ENCODE assay signal across 17 cellular contexts in the genomic region with DNA sequence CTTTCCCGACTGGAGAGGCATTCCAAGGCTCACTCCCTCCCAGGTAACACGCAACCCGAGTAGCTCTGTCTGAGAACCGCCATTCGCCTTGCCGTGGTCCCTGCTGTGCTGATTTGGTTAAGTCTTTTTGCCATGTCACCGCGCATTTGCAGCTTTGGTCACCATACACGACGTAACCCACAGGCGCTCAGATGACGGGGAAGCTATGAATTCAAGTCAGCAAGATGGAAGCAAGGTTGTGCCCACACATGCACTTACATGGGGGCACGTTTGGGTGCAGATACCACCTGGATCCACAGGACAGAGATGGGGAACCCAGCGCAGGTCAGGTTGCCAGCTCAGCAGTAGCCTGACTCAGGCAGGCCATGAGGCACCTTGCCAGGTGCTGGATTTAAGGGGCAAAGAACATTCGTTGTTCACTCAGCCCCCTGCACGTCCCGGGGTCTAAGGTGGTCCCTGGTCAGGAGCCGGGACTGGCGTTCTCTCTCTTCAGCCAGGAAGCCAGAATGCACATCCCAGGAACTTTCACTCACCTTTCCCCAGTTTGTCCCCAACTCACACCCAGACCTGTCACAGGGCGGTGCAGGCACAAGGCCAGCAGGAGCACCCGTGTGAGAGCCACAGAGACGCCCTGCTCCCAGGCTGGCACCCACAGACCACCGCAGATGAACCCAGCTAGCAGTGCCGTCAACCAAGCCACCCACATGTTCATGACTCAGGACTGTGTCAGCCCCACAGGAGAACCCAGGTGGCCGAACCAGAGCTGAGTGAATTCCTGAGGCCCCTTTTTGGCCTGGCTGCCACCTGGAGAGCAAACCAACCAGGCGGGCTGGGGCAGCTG. TPM values are rescaled to one million over a fixed set of nuclear protein-coding genes. Genes with fewer than 3 reads are reported as not detected.
DNase-seq lines count a peak whose midpoint lies in the region; ATAC-seq and TF ChIP-seq lines count a peak whose summit lies in the region.
"Had no signal": no experiment of that assay in that cellular context is flagged by ENCODE, and none has a peak within 500 bp of the region (broad histone marks: within the 10 kb centered on the region; RNA-seq: fewer than 3 reads in every experiment).

No MANE protein-coding gene starts in this region.

- no peak overlapping the region for H3K4me3 ChIP-seq in CD8-positive, alpha-beta memory T cell (ENCODE audit: low read length)
- H3K4me3 ChIP-seq: BLaER1 treated with 17β-estradiol and CSF1 and Interleukin-3, amounts not matched to agents 10 nM and 100 nM; lower lobe of right lung; right lobe of liver; vagina had no signal

- ATAC-seq in activated T-cell treated with anti-CD3 and anti-CD28 coated beads, Interleukin-2, amount 50 U/mL, for 4 hours = peak; percentile 53 to 66
- ATAC-seq: effector memory CD8-positive, alpha-beta T cell; lower lobe of right lung had no signal

- H3K9me3 Mint-ChIP-seq in activated T-cell treated with anti-CD3 and anti-CD28 coated beads, Interleukin-2, amount 50 U/mL, for 4 hours = peaks cover 7% of the 10 kb centered on the region
- no peaks in the 10 kb centered on the region for H3K9me3 Mint-ChIP-seq in endothelial cell (ENCODE audit: unreplicated experiment)
- H3K9me3 Mint-ChIP-seq in CD8-positive, alpha-beta memory T cell = peaks cover 0 to 13% (median 2%) of the 10 kb centered on the region in 5 donors

- no peaks in the 10 kb centered on the region for H3K27me3 ChIP-seq in CD8-positive, alpha-beta memory T cell (ENCODE audit: insufficient read depth, low read length, poor library complexity, severe bottlenecking)
- H3K27me3 ChIP-seq: BLaER1 treated with 17β-estradiol and CSF1 and Interleukin-3, amounts not matched to agents 10 nM and 100 nM; right lobe of liver; vagina had no signal

- DNase-seq in activated T-cell treated with anti-CD3 and anti-CD28 coated beads, Interleukin-2, amount 50 U/mL, for 4 hours = no peak
- DNase-seq in activated T-cell treated with anti-CD3 and anti-CD28 coated beads, Interleukin-2, amount 50 U/mL, for 1 hour = no peak
- peak; percentile 32 for DNase-seq in M059J (ENCODE audit: low read depth)
- DNase-seq in endothelial cell (ENCODE audit: low spot score) = no peak
- DNase-seq in stimulated activated CD8-positive, alpha-beta memory T cell treated with anti-CD3 and anti-CD28 coated beads, Interleukin-4, amount 100 ng/mL, for 48 hours = peak; percentile 52
- DNase-seq in CD8-positive, alpha-beta memory T cell = no peak
- DNase-seq in stimulated activated CD4-positive, alpha-beta T cell treated with anti-CD3 and anti-CD28 coated beads, Interleukin-1b, Interleukin-23, amount 100 ng/mL, for 48 hours = no peak
- no peak for DNase-seq in foreskin melanocyte
- DNase-seq: activated naive CD4-positive, alpha-beta T cell treated with anti-CD3 and anti-CD28 coated beads for 36 hours; effector memory CD8-positive, alpha-beta T cell; lower lobe of right lung; NCI-H1417 treated with DMSO at 0.1 percent for 48 hours; NCI-H774; OCI-M1 had no signal

- H3K4me1 ChIP-seq in CD8-positive, alpha-beta memory T cell (ENCODE audit: insufficient read depth, low read length) = no peaks in the 10 kb centered on the region
- H3K4me1 ChIP-seq: lower lobe of right lung, vagina had no signal

- no peak for TF ChIP-seq CTCF in endothelial cell (IDR thresholded peaks at IDR 0.05; ENCODE audit: unreplicated experiment)

- H3K4me1 Mint-ChIP-seq in activated T-cell treated with anti-CD3 and anti-CD28 coated beads, Interleukin-2, amount 50 U/mL, for 4 hours (ENCODE audit: low read depth) = no peaks in the 10 kb centered on the region
- no peaks in the 10 kb centered on the region for H3K4me1 Mint-ChIP-seq in endothelial cell (ENCODE audit: unreplicated experiment)
- no peaks in the 10 kb centered on the region for H3K4me1 Mint-ChIP-seq in CD8-positive, alpha-beta memory T cell

- no peak overlapping the region for H3K27ac ChIP-seq in CD8-positive, alpha-beta memory T cell (ENCODE audit: low read depth, low read length)
- H3K27ac ChIP-seq: BLaER1 treated with 17β-estradiol and CSF1 and Interleukin-3, amounts not matched to agents 10 nM and 100 nM; lower lobe of right lung; right lobe of liver; vagina had no signal

- no peaks in the 10 kb centered on the region for H3K36me3 Mint-ChIP-seq in activated T-cell treated with anti-CD3 and anti-CD28 coated beads, Interleukin-2, amount 50 U/mL, for 4 hours (ENCODE audit: insufficient read depth)
- H3K36me3 Mint-ChIP-seq in endothelial cell (ENCODE audit: low read depth, unreplicated experiment) = no peaks in the 10 kb centered on the region
- H3K36me3 Mint-ChIP-seq in CD8-positive, alpha-beta memory T cell = no peaks in the 10 kb centered on the region

- POLR2A ChIA-PET in CD8-positive, alpha-beta memory T cell (lab: Charles Lee) = no interaction called here

- CTCF ChIA-PET in CD8-positive, alpha-beta memory T cell (lab: Charles Lee) = no interaction called here

- H3K27ac Mint-ChIP-seq in endothelial cell (ENCODE audit: unreplicated experiment) = no peak overlapping the region
- H3K27ac Mint-ChIP-seq in CD8-positive, alpha-beta memory T cell = peak overlapping the region in 1 of 8 donors; percentile 69
- H3K27ac Mint-ChIP-seq: activated naive CD4-positive, alpha-beta T cell treated with anti-CD3 and anti-CD28 coated beads for 36 hours had no signal

- H3K27me3 Mint-ChIP-seq in activated T-cell treated with anti-CD3 and anti-CD28 coated beads, Interleukin-2, amount 50 U/mL, for 4 hours (ENCODE audit: low read depth) = no peaks in the 10 kb centered on the region
- peaks cover 2% of the 10 kb centered on the region for H3K27me3 Mint-ChIP-seq in endothelial cell (ENCODE audit: unreplicated experiment)
- H3K27me3 Mint-ChIP-seq in CD8-positive, alpha-beta memory T cell = peaks cover 3 to 5% of the 10 kb centered on the region in 2 donors

- H3K9me3 ChIP-seq in CD8-positive, alpha-beta memory T cell (ENCODE audit: low read length) = no peaks in the 10 kb centered on the region
- H3K9me3 ChIP-seq: lower lobe of right lung, right lobe of liver, vagina had no signal

- no peak overlapping the region for H3K4me3 Mint-ChIP-seq in activated T-cell treated with anti-CD3 and anti-CD28 coated beads, Interleukin-2, amount 50 U/mL, for 4 hours
- H3K4me3 Mint-ChIP-seq in endothelial cell (ENCODE audit: unreplicated experiment) = peak overlapping the region; percentile 3
- no peak overlapping the region for H3K4me3 Mint-ChIP-seq in CD8-positive, alpha-beta memory T cell
- H3K4me3 Mint-ChIP-seq: activated naive CD4-positive, alpha-beta T cell treated with anti-CD3 and anti-CD28 coated beads for 36 hours; effector memory CD8-positive, alpha-beta T cell had no signal

- no peaks in the 10 kb centered on the region for H3K36me3 ChIP-seq in CD8-positive, alpha-beta memory T cell (ENCODE audit: insufficient read depth, low read length)
- H3K36me3 ChIP-seq: BLaER1 treated with 17β-estradiol and CSF1 and Interleukin-3, amounts not matched to agents 10 nM and 100 nM; lower lobe of right lung; right lobe of liver; vagina had no signal

RNA-seq across cellular contexts. Expression of gene SNED1, which starts 19.9 kb away (rescaled TPM):
- 1 to 10 TPM in 2 of 3 donors, under 1 TPM in 1; 0.53 to 2.1 (median 1.3) TPM for total RNA-seq in activated T-cell treated with anti-CD3 and anti-CD28 coated beads, Interleukin-2, amount 50 U/mL, for 4 hours
- total RNA-seq in M059J (2014; rRNA removed; shearing (Covaris generic)) = 1.3 and 2.2 TPM in 2 replicates
- total RNA-seq in endothelial cell (ENCODE audit: unreplicated experiment) = 2.3 TPM
- 1 to 10 TPM; 1.8 to 3.5 TPM for total RNA-seq in CD8-positive, alpha-beta memory T cell
- polyA plus RNA-seq in CD8-positive, alpha-beta memory T cell = 0.90 TPM

Comparison
In these comparisons a context has a peak if more than half of its experiments do, and no peak if none do; other contexts are left out.
1. DNase-seq: peak in M059J (single experiment) and stimulated activated CD8-positive, alpha-beta memory T cell treated with anti-CD3 and anti-CD28 coated beads, Interleukin-4, amount 100 ng/mL, for 48 hours (single experiment); none in activated T-cell treated with anti-CD3 and anti-CD28 coated beads, Interleukin-2, amount 50 U/mL, for 4 hours (single experiment), activated T-cell treated with anti-CD3 and anti-CD28 coated beads, Interleukin-2, amount 50 U/mL, for 1 hour (single experiment), endothelial cell (single experiment), CD8-positive, alpha-beta memory T cell (0 of 5), stimulated activated CD4-positive, alpha-beta T cell treated with anti-CD3 and anti-CD28 coated beads, Interleukin-1b, Interleukin-23, amount 100 ng/mL, for 48 hours (single experiment) and foreskin melanocyte (single experiment).